Comparison of ENCODE assay signal across 11 cellular contexts in the genomic region with DNA sequence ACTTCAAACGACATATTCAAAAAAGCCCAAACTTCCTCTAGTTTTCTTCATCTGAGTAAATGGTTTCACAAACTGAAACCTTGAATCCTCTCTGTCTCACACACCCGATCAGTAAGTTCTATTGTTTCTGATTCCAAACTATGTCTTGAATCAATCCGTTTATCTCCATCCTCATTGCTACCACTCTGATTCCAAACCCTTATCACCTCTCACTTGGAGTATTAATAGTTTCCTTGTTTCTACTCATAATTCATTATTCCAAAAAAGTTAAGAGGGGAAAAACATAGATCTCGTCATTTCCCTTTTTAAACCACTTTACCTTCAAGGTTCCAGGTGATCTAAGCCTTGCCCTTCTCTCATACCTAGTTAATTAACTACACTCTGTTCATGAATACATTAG. TPM values are rescaled to one million over a fixed set of nuclear protein-coding genes. Genes with fewer than 3 reads are reported as not detected.
A peak's percentile ranks its signal among the peaks of the same experiment; 100 is the strongest.
DNase-seq lines count a peak whose midpoint lies in the region; ATAC-seq, FAIRE-seq and TF ChIP-seq lines count a peak whose summit lies in the region.
"Had no signal": no experiment of that assay in that cellular context is flagged by ENCODE, and none has a peak within 500 bp of the region (broad histone marks: within the 10 kb centered on the region; RNA-seq: fewer than 3 reads in every experiment).

No MANE protein-coding gene starts in this region.

- in situ Hi-C loops in G401 (cut with HindIII; ENCODE audit: low sequenced_read_pairs): no loop called here

- FAIRE-seq in H1 (lab: Jason Lieb, UNC): no peak
- FAIRE-seq: bronchial epithelial cell, G401.6 had no signal

- H3K9me2 ChIP-seq in OCI-LY1 (ENCODE audit: low read depth, low read length): no peaks in the 10 kb centered on the region

- no peak overlapping the region for H2BK12ac ChIP-seq in H1 (ENCODE audit: low read depth, low read length)

- TF ChIP-seq CTCF in OCI-LY1 (IDR thresholded peaks at IDR 0.05; ENCODE audit: low read length): no peak
- no peak for TF ChIP-seq CTCF in H1 (IDR thresholded peaks at IDR 0.05; ENCODE audit: control extremely low read depth in 1 of 3, insufficient read depth in 1 of 3, low read depth in 1 of 3, low read length in 3 of 3)

- H3K27ac ChIP-seq in OCI-LY1 (ENCODE audit: low read depth, low read length, poor library complexity, severe bottlenecking) (peak overlapping the region; percentile 33), H1 (ENCODE audit: low read depth, low read length) (no peak overlapping the region)

- no peak for TF ChIP-seq RAD21 in H1 (IDR thresholded peaks at IDR 0.05 in 1 of 2, conservative IDR thresholded peaks at IDR 0.05 in 1 of 2; ENCODE audit: low read depth in 2 of 2, low read length in 2 of 2)

- H3K9me3 ChIP-seq in OCI-LY1 (ENCODE audit: low read length) (no peaks in the 10 kb centered on the region), H1 (ENCODE audit: insufficient read depth in 2 of 2, low read depth in 1 of 2, low read length in 1 of 2) (no peaks in the 10 kb centered on the region)

- peak overlapping the region; percentile 94 for H3K27ac Mint-ChIP-seq in activated T-cell treated with anti-CD3 and anti-CD28 coated beads, Interleukin-2, amount 50 U/mL, for 72 hours
- peak overlapping the region; percentile 98 for H3K27ac Mint-ChIP-seq in stimulated activated effector memory CD8-positive, alpha-beta T cell treated with anti-CD3 and anti-CD28 coated beads, Interleukin-12 subunit alpha, Interleukin-12 subunit beta, amount 100 ng/mL, for 72 hours

- H3K23ac ChIP-seq in H1 (ENCODE audit: insufficient read length): no peak overlapping the region

- H3K4ac ChIP-seq in H1 (replicated peaks; ENCODE audit: insufficient read length, low read depth, low read length): no peak overlapping the region

- H3K4me1 ChIP-seq in OCI-LY1 (ENCODE audit: insufficient read depth, low read length, severe bottlenecking) (peaks cover 51% of the 10 kb centered on the region), H1 (replicated peaks in 1 of 4; ENCODE audit: control insufficient read depth in 3 of 4, insufficient read depth in 4 of 4, low read length in 3 of 4) (peaks cover 0 to 6% (median 4%) of the 10 kb centered on the region in 4 experiments; a peak in 3 of 7 replicates)

- H3K4me2 ChIP-seq in OCI-LY1 (ENCODE audit: low read length) (peak overlapping the region; percentile 95), H1 (ENCODE audit: insufficient read depth in 1 of 2, low read depth in 2 of 2, low read length in 2 of 2) (peak overlapping the region; percentile 77 to 78; a peak in 2 of 4 replicates)

- H2BK15ac ChIP-seq in H1 (ENCODE audit: low read length): no peak overlapping the region

- H3K56ac ChIP-seq in H1 (replicated peaks; ENCODE audit: insufficient read length, low read depth, low read length): no peak overlapping the region

- H3K79me2 ChIP-seq in OCI-LY1 (ENCODE audit: insufficient read depth, low read length) (peaks cover 19% of the 10 kb centered on the region), H1 (ENCODE audit: control insufficient read depth in 1 of 2, insufficient read depth in 2 of 2, low read length in 2 of 2) (peaks cover 0 to 40% of the 10 kb centered on the region in 2 experiments; a peak in 2 of 4 replicates)

- no peak overlapping the region for H2BK5ac ChIP-seq in H1 (ENCODE audit: low read depth, low read length)

- no peaks in the 10 kb centered on the region for H3K9me3 Mint-ChIP-seq in activated T-cell treated with anti-CD3 and anti-CD28 coated beads, Interleukin-2, amount 50 U/mL, for 72 hours
- no peaks in the 10 kb centered on the region for H3K9me3 Mint-ChIP-seq in stimulated activated effector memory CD8-positive, alpha-beta T cell treated with anti-CD3 and anti-CD28 coated beads, Interleukin-12 subunit alpha, Interleukin-12 subunit beta, amount 100 ng/mL, for 72 hours

- no peak for TF ChIP-seq POLR2A in H1 (IDR thresholded peaks at IDR 0.05; ENCODE audit: control extremely low read depth in 1 of 2, low read depth in 2 of 2, low read length in 2 of 2)

- peak overlapping the region; percentile 97 to 99 for H3K4me3 Mint-ChIP-seq in activated T-cell treated with anti-CD3 and anti-CD28 coated beads, Interleukin-2, amount 50 U/mL, for 72 hours
- peak overlapping the region; percentile 95 for H3K4me3 Mint-ChIP-seq in stimulated activated effector memory CD8-positive, alpha-beta T cell treated with anti-CD3 and anti-CD28 coated beads, Interleukin-12 subunit alpha, Interleukin-12 subunit beta, amount 100 ng/mL, for 72 hours

- H3K4me1 Mint-ChIP-seq in activated T-cell treated with anti-CD3 and anti-CD28 coated beads, Interleukin-2, amount 50 U/mL, for 72 hours (ENCODE audit: low read depth): peaks cover 68% of the 10 kb centered on the region
- H3K4me1 Mint-ChIP-seq in stimulated activated effector memory CD8-positive, alpha-beta T cell treated with anti-CD3 and anti-CD28 coated beads, Interleukin-12 subunit alpha, Interleukin-12 subunit beta, amount 100 ng/mL, for 72 hours: peaks cover 27% of the 10 kb centered on the region

- H3K79me1 ChIP-seq in H1 (ENCODE audit: low read depth, low read length): peaks cover 2% of the 10 kb centered on the region; the same call in 1 of the 2 replicates

- POLR2A ChIA-PET in H1 (lab: Charles Lee; ENCODE audit: partially characterized antibody): interaction anchor here (3.0 kb wide), 1 partner anchor 98 kb away, joined by 12 read pairs; a partner anchor contains a TSS

- H2AK5ac ChIP-seq in H1 (ENCODE audit: low read depth, low read length): no peak overlapping the region

- peaks cover 5% of the 10 kb centered on the region for H3K23me2 ChIP-seq in H1 (ENCODE audit: low read depth, low read length)

- no peaks in the 10 kb centered on the region for H4K20me1 ChIP-seq in OCI-LY1 (ENCODE audit: insufficient read depth, low read length)
- peaks cover 2% of the 10 kb centered on the region in 2 experiments for H4K20me1 ChIP-seq in H1 (replicated peaks in 1 of 2; ENCODE audit: control insufficient read depth in 1 of 2, insufficient read depth in 2 of 2, low read length in 2 of 2)

- H3K14ac ChIP-seq in H1 (ENCODE audit: insufficient read length): no peak overlapping the region

- no peak for DNase-seq in activated T-cell treated with anti-CD3 and anti-CD28 coated beads, Interleukin-2, amount 50 U/mL, for 72 hours
- DNase-seq in activated T-cell treated with anti-CD3 and anti-CD28 coated beads, Interleukin-2, amount 50 U/mL, for 48 hours: no peak
- DNase-seq in H1 (ENCODE audit: low read depth in 1 of 2, low spot score in 2 of 2): no peak
- no peak for DNase-seq in stimulated activated effector memory CD8-positive, alpha-beta T cell treated with anti-CD3 and anti-CD28 coated beads, Interleukin-12 subunit alpha, Interleukin-12 subunit beta, amount 100 ng/mL, for 72 hours (ENCODE audit: low spot score in 2 of 2)
- DNase-seq in G401 (ENCODE audit: low spot score): no peak
- no peak for DNase-seq in MV-4-11 (lab: John Stamatoyannopoulos, UW)
- DNase-seq: NCI-H526 had no signal

- TF ChIP-seq EP300 in H1 (IDR thresholded peaks at IDR 0.05; ENCODE audit: borderline replicate concordance in 1 of 2, low read depth in 2 of 2, low read length in 2 of 2): no peak

- peak overlapping the region; percentile 85 for H3K4me3 ChIP-seq in OCI-LY1 (ENCODE audit: low read depth, low read length, poor library complexity, severe bottlenecking)
- H3K4me3 ChIP-seq in H1 (ENCODE audit: extremely low read depth in 1 of 4, insufficient read depth in 2 of 4, low read depth in 3 of 4, low read length in 4 of 4): peak overlapping the region; percentile 67 to 98 (median 90); a peak in 4 of 8 replicates

- no peak overlapping the region for H4K8ac ChIP-seq in H1 (ENCODE audit: extremely low read depth, insufficient read depth, low read length)

- 90% methylated on average over 4 of the region's 4 CpGs; no CpG with 5 or more reads in 1 of the 2 experiments for WGBS in H1 (ENCODE audit: extremely low coverage in 1 of 2, insufficient coverage in 1 of 2, insufficient read length in 1 of 2, insufficient replicate concordance in 2 of 2, low coverage in 1 of 2, low lambda C conversion rate in 2 of 2, missing lambda C conversion rate in 1 of 2), 2 experiments

- H2AFZ ChIP-seq in OCI-LY1 (ENCODE audit: low read length): no peak overlapping the region
- H2AFZ ChIP-seq in H1 (ENCODE audit: low read length): no peak overlapping the region

- H3K36me3 Mint-ChIP-seq in activated T-cell treated with anti-CD3 and anti-CD28 coated beads, Interleukin-2, amount 50 U/mL, for 72 hours (ENCODE audit: insufficient read depth in 2 of 2): peaks cover 7 to 36% of the 10 kb centered on the region in 2 donors
- H3K36me3 Mint-ChIP-seq in stimulated activated effector memory CD8-positive, alpha-beta T cell treated with anti-CD3 and anti-CD28 coated beads, Interleukin-12 subunit alpha, Interleukin-12 subunit beta, amount 100 ng/mL, for 72 hours: peaks cover 54% of the 10 kb centered on the region

- no peak overlapping the region for H4K5ac ChIP-seq in H1 (ENCODE audit: insufficient read length, low read depth, low read length)

- CTCF ChIA-PET in H1 (lab: Charles Lee; ENCODE audit: partially characterized antibody): interaction anchor here (1.5 to 2.2 kb wide), 2 partner anchors 13 to 44 kb away, joined by 3 to 10 read pairs; no protein-coding TSS in a partner anchor

- no peaks in the 10 kb centered on the region for H3F3A ChIP-seq in OCI-LY1 (ENCODE audit: insufficient read depth, low read length)

- no peak overlapping the region for H2BK120ac ChIP-seq in H1 (replicated peaks; ENCODE audit: low read depth, low read length)

- peaks cover 41% of the 10 kb centered on the region for H3K36me3 ChIP-seq in OCI-LY1 (ENCODE audit: insufficient read depth, low read length)
- peaks cover 0 to 17% (median 0%) of the 10 kb centered on the region in 4 experiments; a peak in 1 of 8 replicates for H3K36me3 ChIP-seq in H1 (ENCODE audit: control insufficient read depth in 2 of 4, insufficient read depth in 4 of 4, low read length in 3 of 4)

- H4K91ac ChIP-seq in H1 (replicated peaks; ENCODE audit: insufficient read length, low read length): no peak overlapping the region

- ATAC-seq in activated T-cell treated with anti-CD3 and anti-CD28 coated beads, Interleukin-2, amount 50 U/mL, for 72 hours (replicated peaks in 1 of 2): no peak
- ATAC-seq in stimulated activated effector memory CD8-positive, alpha-beta T cell treated with anti-CD3 and anti-CD28 coated beads, Interleukin-12 subunit alpha, Interleukin-12 subunit beta, amount 100 ng/mL, for 72 hours: no peak
- no peak for ATAC-seq in HG03045 (IDR thresholded peaks at IDR 0.05; ENCODE audit: unreplicated experiment)

- no peak overlapping the region for H3K18ac ChIP-seq in H1 (ENCODE audit: extremely low read depth, low read length)

- H3K9ac ChIP-seq in OCI-LY1 (ENCODE audit: low read length): peak overlapping the region; percentile 85
- 0 out of 7 replicates have a peak overlapping the region, but pooled peaks of 1 of the 4 experiments have one; percentile 1 for H3K9ac ChIP-seq in H1 (replicated peaks in 1 of 4; ENCODE audit: extremely low read depth in 1 of 4, low read depth in 3 of 4, low read length in 3 of 4)

- H2BK20ac ChIP-seq in H1 (ENCODE audit: low read length): no peak overlapping the region

- H3K27me3 ChIP-seq in OCI-LY1 (ENCODE audit: insufficient read depth, low read length): no peaks in the 10 kb centered on the region
- H3K27me3 ChIP-seq in H1 (replicated peaks in 1 of 4; ENCODE audit: control insufficient read depth in 3 of 4, extremely low read depth in 1 of 4, insufficient read depth in 3 of 4, low read length in 3 of 4): no peaks in the 10 kb centered on the region

- H3K27me3 Mint-ChIP-seq in activated T-cell treated with anti-CD3 and anti-CD28 coated beads, Interleukin-2, amount 50 U/mL, for 72 hours (ENCODE audit: low read depth): no peaks in the 10 kb centered on the region

RNA-seq across cellular contexts. Expression of a gene that starts 1.7 kb away (rescaled TPM):
- 10 to 100 TPM; 11.7 to 12.1 TPM for total RNA-seq in activated T-cell treated with anti-CD3 and anti-CD28 coated beads, Interleukin-2, amount 50 U/mL, for 72 hours
- total RNA-seq in H1 (2021; fragmentation: NEBNext Ultra II Directional; extraction: Animal tissue kit (Norgen Biotek cat#: 25700)): 6.0 and 7.6 TPM in 2 replicates
- 0.88 and 1.4 TPM in 2 replicates for polyA plus RNA-seq in H1 (2011; rRNA removed)
- 3.5 TPM for polyA plus RNA-seq in H1 (2011; cell fraction: cytosol; rRNA removed)
- 0.53 TPM for polyA plus RNA-seq in H1 (2011; cell fraction: nucleus; rRNA removed)
- polyA plus RNA-seq in H1 (2012, experiment 1 of 2): 4.1 to 8.1 TPM (median 4.8 TPM) in 4 replicates
- 0.88 TPM for polyA plus RNA-seq in H1 (2012, experiment 2 of 2)
- polyA plus RNA-seq in H1 (2013, experiment 1 of 2): 4.3 TPM
- 3.5 TPM for polyA plus RNA-seq in H1 (2013, experiment 2 of 2)
- 0.82 and 1.1 TPM in 2 replicates for polyA minus RNA-seq in H1 (2011; rRNA and poly(A)+ RNA removed)
- polyA minus RNA-seq in H1 (2011; cell fraction: cytosol; rRNA and poly(A)+ RNA removed): 2.1 TPM
- 2.9 TPM for polyA minus RNA-seq in H1 (2011; cell fraction: nucleus; rRNA and poly(A)+ RNA removed)
- total RNA-seq in G401 (2014; rRNA removed; shearing (Covaris generic)): 9.6 and 9.9 TPM in 2 replicates
